Comparison of ENCODE assay signal across 21 cellular contexts in the genomic region with DNA sequence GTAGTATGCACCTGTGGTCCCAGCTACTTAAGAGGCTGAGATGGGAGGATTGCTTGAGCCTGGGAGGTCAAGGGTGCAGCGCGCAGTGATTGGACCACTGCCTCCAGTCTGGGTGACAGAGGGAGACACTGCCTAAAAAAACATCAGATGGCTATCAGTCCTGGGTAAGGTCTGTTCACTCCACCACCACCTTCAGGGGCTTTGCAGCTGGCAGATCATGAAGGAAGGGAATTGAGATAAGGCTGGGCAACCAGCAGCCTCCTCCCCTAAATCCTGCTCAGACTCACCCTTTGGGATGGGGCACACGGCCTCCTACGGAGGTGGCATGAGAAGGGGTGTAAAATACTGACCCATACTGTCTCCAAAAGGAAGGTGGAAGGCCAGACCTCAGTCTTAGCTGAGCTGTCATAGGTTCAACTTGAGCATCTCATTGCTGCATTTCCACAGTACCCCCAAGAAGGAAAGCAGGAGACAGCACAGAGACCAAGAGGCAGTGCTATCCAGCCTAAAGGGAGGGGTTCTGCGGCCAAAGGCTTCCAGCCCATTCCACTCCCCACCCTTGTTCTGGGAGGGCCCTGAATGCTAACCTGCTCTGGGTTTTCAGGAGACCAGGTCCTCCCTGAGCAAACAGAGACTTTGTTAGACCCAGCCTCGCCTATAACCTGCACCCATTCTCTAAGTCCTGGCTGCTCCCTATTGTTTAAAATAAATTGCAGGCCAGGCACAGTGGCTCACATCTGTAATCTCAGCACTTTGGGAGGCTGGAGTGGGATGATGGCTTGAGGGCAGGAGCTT. TPM values are rescaled to one million over a fixed set of nuclear protein-coding genes. Genes with fewer than 3 reads are reported as not detected.
DNase-seq lines count a peak whose midpoint lies in the region; ATAC-seq and TF ChIP-seq lines count a peak whose summit lies in the region.
"Had no signal": no experiment of that assay in that cellular context is flagged by ENCODE, and none has a peak within 500 bp of the region (broad histone marks: within the 10 kb centered on the region; RNA-seq: fewer than 3 reads in every experiment).

No MANE protein-coding gene starts in this region.

- H3K27ac ChIP-seq in DOHH2 (ENCODE audit: low read depth, low read length) (no peak overlapping the region), Peyer's patch (peak overlapping the region; percentile 7 to 69 (median 50)), upper lobe of right lung (no peak overlapping the region), ascending aorta (no peak overlapping the region)
- H3K27ac ChIP-seq: esophagus muscularis mucosa, gastrocnemius medialis had no signal

- no peaks in the 10 kb centered on the region for H3K27me3 ChIP-seq in DOHH2 (ENCODE audit: control insufficient read depth, low read length)
- H3K27me3 ChIP-seq in Peyer's patch: no peaks in the 10 kb centered on the region
- H3K27me3 ChIP-seq in iPS-15b (ENCODE audit: control insufficient read depth, insufficient read depth, low read length): no peaks in the 10 kb centered on the region
- no peaks in the 10 kb centered on the region for H3K27me3 ChIP-seq in upper lobe of right lung
- no peaks in the 10 kb centered on the region for H3K27me3 ChIP-seq in ascending aorta
- H3K27me3 ChIP-seq: gastrocnemius medialis had no signal

- H3K4me1 Mint-ChIP-seq in stimulated activated memory B cell treated with anti-CD40 and anti-IgM and Interleukin-4, amounts not matched to agents 10 μg/mL and 1 μg/mL and 100 μg/mL, for 72 hours: peaks cover 86% of the 10 kb centered on the region
- H3K4me1 Mint-ChIP-seq: activated CD4-positive, alpha-beta T cell treated with anti-CD3 and anti-CD28 coated beads for 36 hours had no signal

- DNase-seq in Peyer's patch: no peak
- no peak for DNase-seq in head of caudate nucleus
- no peak for DNase-seq in upper lobe of right lung
- DNase-seq in NCI-H446 treated with DMSO at 0.1 percent for 48 hours (lab: John Stamatoyannopoulos, UW): no peak
- no peak for DNase-seq in ascending aorta (ENCODE audit: low spot score in 2 of 2)
- DNase-seq: activated CD4-positive, alpha-beta T cell treated with anti-CD3 and anti-CD28 coated beads for 36 hours; activated naive CD4-positive, alpha-beta T cell treated with anti-CD3 and anti-CD28 coated beads, Interleukin-2, amount 50 U/mL, for 16 hours; CD8-positive, alpha-beta T cell; cerebellar nuclear complex; effector memory CD4-positive, alpha-beta T cell; gastrocnemius medialis; HCEC 1CT; Karpas-422; kidney glomerular epithelial cell; NCI-H1930; NK-92 treated with Interleukin-12 subunit alpha and Interleukin-12 subunit beta, amount 100 ng/mL, for 24 hours had no signal

- TF ChIP-seq CTCF in DOHH2 (IDR thresholded peaks at IDR 0.05; ENCODE audit: low read depth, low read length, poor library complexity, severe bottlenecking): no peak
- no peak for TF ChIP-seq CTCF in Peyer's patch (IDR thresholded peaks at IDR 0.05)
- TF ChIP-seq CTCF in upper lobe of right lung (IDR thresholded peaks at IDR 0.05): no peak
- no peak for TF ChIP-seq CTCF in ascending aorta (IDR thresholded peaks at IDR 0.05)

- H3K4me3 Mint-ChIP-seq in stimulated activated memory B cell treated with anti-CD40 and anti-IgM and Interleukin-4, amounts not matched to agents 10 μg/mL and 1 μg/mL and 100 μg/mL, for 72 hours: no peak overlapping the region
- H3K4me3 Mint-ChIP-seq: activated CD4-positive, alpha-beta T cell treated with anti-CD3 and anti-CD28 coated beads for 36 hours; CD8-positive, alpha-beta T cell; neural crest cell had no signal

- intact Hi-C loops in head of caudate nucleus (cut with DNase I): no loop called here
- intact Hi-C loops in upper lobe of right lung (cut with DNase I): loop anchor here (10.0 kb wide), 1 partner anchor 48 kb away; no protein-coding TSS in a partner anchor
- intact Hi-C loops in ascending aorta (cut with DNase I): no loop called here

- ATAC-seq in stimulated activated memory B cell treated with anti-CD40 and anti-IgM and Interleukin-4, amounts not matched to agents 10 μg/mL and 1 μg/mL and 100 μg/mL, for 72 hours: no peak
- no peak for ATAC-seq in upper lobe of right lung
- ATAC-seq: activated CD4-positive, alpha-beta T cell treated with anti-CD3 and anti-CD28 coated beads for 36 hours; CD8-positive, alpha-beta T cell; gastrocnemius medialis had no signal

- H3K9me3 Mint-ChIP-seq in stimulated activated memory B cell treated with anti-CD40 and anti-IgM and Interleukin-4, amounts not matched to agents 10 μg/mL and 1 μg/mL and 100 μg/mL, for 72 hours: no peaks in the 10 kb centered on the region
- H3K9me3 Mint-ChIP-seq: CD8-positive, alpha-beta T cell; neural crest cell had no signal

- no peaks in the 10 kb centered on the region for H3K9me2 ChIP-seq in DOHH2 (replicated peaks; ENCODE audit: control insufficient read depth, low read length)

- no peaks in the 10 kb centered on the region for H3K36me3 ChIP-seq in DOHH2 (ENCODE audit: control insufficient read depth, low read length)
- H3K36me3 ChIP-seq in Peyer's patch: peaks cover 0 to 7% (median 0%) of the 10 kb centered on the region in 3 donors
- peaks cover 9% of the 10 kb centered on the region for H3K36me3 ChIP-seq in iPS-15b (ENCODE audit: control insufficient read depth, insufficient read depth, low read length)
- H3K36me3 ChIP-seq in upper lobe of right lung: no peaks in the 10 kb centered on the region
- peaks cover 3 to 7% of the 10 kb centered on the region in 2 donors for H3K36me3 ChIP-seq in ascending aorta
- H3K36me3 ChIP-seq: esophagus muscularis mucosa, gastrocnemius medialis had no signal

- H3K4me1 ChIP-seq in DOHH2 (ENCODE audit: control insufficient read depth, low read length) (peaks cover 57% of the 10 kb centered on the region), Peyer's patch (peaks cover 0 to 64% (median 33%) of the 10 kb centered on the region in 4 donors), iPS-15b (ENCODE audit: control insufficient read depth, insufficient read depth, low read length) (peaks cover 49% of the 10 kb centered on the region), upper lobe of right lung (no peaks in the 10 kb centered on the region), ascending aorta (peaks cover 0 to 5% of the 10 kb centered on the region in 2 donors)

- H3K36me3 Mint-ChIP-seq in stimulated activated memory B cell treated with anti-CD40 and anti-IgM and Interleukin-4, amounts not matched to agents 10 μg/mL and 1 μg/mL and 100 μg/mL, for 72 hours: peaks cover 4% of the 10 kb centered on the region
- H3K36me3 Mint-ChIP-seq: CD8-positive, alpha-beta T cell had no signal

- no peak for TF ChIP-seq POLR2A in Peyer's patch (IDR thresholded peaks at IDR 0.05)

- H3K4me3 ChIP-seq in DOHH2 (ENCODE audit: low read length) (no peak overlapping the region), Peyer's patch (no peak overlapping the region), iPS-15b (ENCODE audit: low read depth, low read length) (no peak overlapping the region), upper lobe of right lung (no peak overlapping the region), ascending aorta (no peak overlapping the region)
- H3K4me3 ChIP-seq: esophagus muscularis mucosa, gastrocnemius medialis had no signal

- peak overlapping the region; percentile 57 for H3K4me2 ChIP-seq in DOHH2 (ENCODE audit: low read length)

- no peaks in the 10 kb centered on the region; the same call in 1 of the 2 replicates for H3F3A ChIP-seq in DOHH2 (ENCODE audit: control insufficient read depth, insufficient read depth)

- no peaks in the 10 kb centered on the region for H4K20me1 ChIP-seq in DOHH2 (ENCODE audit: control insufficient read depth, insufficient read depth, low read depth, low read length)

- no peaks in the 10 kb centered on the region for H3K79me2 ChIP-seq in DOHH2 (ENCODE audit: control insufficient read depth, low read length)

- H3K9me3 ChIP-seq in DOHH2 (ENCODE audit: control insufficient read depth, insufficient read depth, low read length) (no peaks in the 10 kb centered on the region), Peyer's patch (no peaks in the 10 kb centered on the region), iPS-15b (ENCODE audit: control insufficient read depth, insufficient read depth, low read length) (no peaks in the 10 kb centered on the region), upper lobe of right lung (no peaks in the 10 kb centered on the region), ascending aorta (no peaks in the 10 kb centered on the region)
- H3K9me3 ChIP-seq: esophagus muscularis mucosa, gastrocnemius medialis had no signal

- peak overlapping the region; percentile 86 for H3K27ac Mint-ChIP-seq in stimulated activated memory B cell treated with anti-CD40 and anti-IgM and Interleukin-4, amounts not matched to agents 10 μg/mL and 1 μg/mL and 100 μg/mL, for 72 hours
- H3K27ac Mint-ChIP-seq: activated CD4-positive, alpha-beta T cell treated with anti-CD3 and anti-CD28 coated beads for 36 hours; CD8-positive, alpha-beta T cell had no signal

- H3K9ac ChIP-seq in iPS-15b (ENCODE audit: low read depth, low read length): peak overlapping the region; percentile 3

- H3K27me3 Mint-ChIP-seq in stimulated activated memory B cell treated with anti-CD40 and anti-IgM and Interleukin-4, amounts not matched to agents 10 μg/mL and 1 μg/mL and 100 μg/mL, for 72 hours: no peaks in the 10 kb centered on the region

RNA-seq across cellular contexts. Expression of gene SLC45A3, which starts 13.7 kb away (rescaled TPM):
- total RNA-seq in Peyer's patch: 10 to 100 TPM in 2 of 4 donors, 1 to 10 TPM in 2; 7.4 to 16.0 (median 11.2) TPM
- 8.6 TPM for total RNA-seq in upper lobe of right lung
- 3.4 TPM for total RNA-seq in ascending aorta

RNA-seq across cellular contexts. Expression of gene ELK4, which starts 34.8 kb away (rescaled TPM):
- 10 to 100 TPM; 16.6 to 66.8 (median 23.7) TPM for total RNA-seq in Peyer's patch
- 71.5 TPM for total RNA-seq in upper lobe of right lung
- 23.7 TPM for total RNA-seq in ascending aorta

Comparison
In these comparisons a context has a peak if more than half of its experiments do, and no peak if none do; other contexts are left out.
1. H3K27ac ChIP-seq: peak in Peyer's patch (4 of 4); none in DOHH2 (single experiment), upper lobe of right lung (single experiment) and ascending aorta (0 of 2).